In genomic region chr1:45348020-45348419, GRCh38 we compare ENCODE assay signal across 13 cellular contexts. TPM values are rescaled to one million over a fixed set of nuclear protein-coding genes. Genes with fewer than 3 reads are reported as not detected.
DNase-seq lines count a peak whose midpoint lies in the region; ATAC-seq, FAIRE-seq and TF ChIP-seq lines count a peak whose summit lies in the region.
"Had no signal": no experiment of that assay in that cellular context is flagged by ENCODE, and none has a peak within 500 bp of the region (broad histone marks: within the 10 kb centered on the region; RNA-seq: fewer than 3 reads in every experiment).

No MANE protein-coding gene starts in this region.

- no peaks in the 10 kb centered on the region for H3F3A ChIP-seq in PC-3 (ENCODE audit: low read length, unreplicated experiment)

- H3K36me3 Mint-ChIP-seq in activated T-helper 2 cell treated with anti-CD3 and anti-CD28 coated beads, Interferon-gamma antibody, Interleukin-2, Interleukin-4, amounts not matched to agents 10 μg/mL and 5 μg/mL and 100 μg/mL, durations not matched to agents 14 hours and 24 hours and 36 hours (ENCODE audit: low read depth) = peaks cover 31% of the 10 kb centered on the region

- no peaks in the 10 kb centered on the region for H3K9me2 ChIP-seq in PC-3 (replicated peaks; ENCODE audit: low read length)

- POLR2A ChIA-PET in PC-3 (lab: Charles Lee; ENCODE audit: unreplicated experiment) = interaction anchor here (0.6 kb wide), 2 partner anchors 45 to 1002 kb away, joined by 3 to 12 read pairs; no protein-coding TSS in a partner anchor

- H3K27me3 ChIP-seq in PC-3 (ENCODE audit: low read length) (no peaks in the 10 kb centered on the region), ovary (no peaks in the 10 kb centered on the region), WERI-Rb-1 (ENCODE audit: insufficient read depth, low read depth, severe bottlenecking) (no peaks in the 10 kb centered on the region)
- H3K27me3 ChIP-seq: BLaER1 treated with 17β-estradiol and CSF1 and Interleukin-3, amounts not matched to agents 10 nM and 100 nM had no signal

- 0 out of 2 replicates have a peak, but pooled peaks cover 3% of the 10 kb centered on the region for H3K79me2 ChIP-seq in PC-3 (ENCODE audit: low read length)

- H2AFZ ChIP-seq in PC-3 (ENCODE audit: low read length) = no peak overlapping the region

- no peak overlapping the region for H3K4me3 Mint-ChIP-seq in activated T-helper 2 cell treated with anti-CD3 and anti-CD28 coated beads, Interferon-gamma antibody, Interleukin-2, Interleukin-4, amounts not matched to agents 10 μg/mL and 5 μg/mL and 100 μg/mL, durations not matched to agents 14 hours and 24 hours and 36 hours (ENCODE audit: low read depth)

- WGBS in ovary, 3 donors = 75 to 85% (median 81%) methylated on average over 2 of the region's 2 CpGs

- no peak overlapping the region for H3K4me3 ChIP-seq in PC-3 (ENCODE audit: low read length)
- no peak overlapping the region for H3K4me3 ChIP-seq in epithelial cell of esophagus (ENCODE audit: low read length)
- H3K4me3 ChIP-seq in ovary = no peak overlapping the region
- no peak overlapping the region for H3K4me3 ChIP-seq in WERI-Rb-1 (ENCODE audit: low read depth, low read length)
- H3K4me3 ChIP-seq: BLaER1 treated with 17β-estradiol and CSF1 and Interleukin-3, amounts not matched to agents 10 nM and 100 nM had no signal

- intact Hi-C loops in PC-3 (cut with micrococcal nuclease) (no loop called here), ovary (cut with DNase I) (loop anchor here in 1 of 4 donors (10.0 kb wide), 1 partner anchor 237 kb away; the partner anchor contains the start of gene NASP)
- intact Hi-C loops in activated T-helper 2 cell treated with anti-CD3 and anti-CD28 coated beads, Interferon-gamma antibody, Interleukin-2, Interleukin-4, amounts not matched to agents 10 μg/mL and 5 μg/mL and 100 μg/mL, durations not matched to agents 14 hours and 24 hours and 36 hours (cut with micrococcal nuclease) = no loop called here

- no peak overlapping the region for H3K4me2 ChIP-seq in PC-3 (ENCODE audit: low read length)
- H3K4me2 ChIP-seq: BLaER1 treated with 17β-estradiol and CSF1 and Interleukin-3, amounts not matched to agents 10 nM and 100 nM had no signal

- TF ChIP-seq EP300 in ovary (IDR thresholded peaks at IDR 0.05) = no peak

- H3K27ac ChIP-seq in PC-3 (ENCODE audit: low read length) (no peak overlapping the region), ovary (peak overlapping the region; percentile 28 to 61), WERI-Rb-1 (no peak overlapping the region)
- H3K27ac ChIP-seq: BLaER1 treated with 17β-estradiol and CSF1 and Interleukin-3, amounts not matched to agents 10 nM and 100 nM; KMS-11 had no signal

- BruUV-seq in PC-3 (replicated peaks; lab: Mats Ljungman, UMichigan) = no TSS peak

- ATAC-seq in PC-3 = peak; percentile 68

- peaks cover 29% of the 10 kb centered on the region for H3K4me1 Mint-ChIP-seq in activated T-helper 2 cell treated with anti-CD3 and anti-CD28 coated beads, Interferon-gamma antibody, Interleukin-2, Interleukin-4, amounts not matched to agents 10 μg/mL and 5 μg/mL and 100 μg/mL, durations not matched to agents 14 hours and 24 hours and 36 hours (ENCODE audit: low read depth)

- no peak for TF ChIP-seq POLR2A in ovary (IDR thresholded peaks at IDR 0.05)

- H3K9ac ChIP-seq in PC-3 (ENCODE audit: low read length) = no peak overlapping the region
- H3K9ac ChIP-seq: BLaER1 treated with 17β-estradiol and CSF1 and Interleukin-3, amounts not matched to agents 10 nM and 100 nM; KMS-11 had no signal

- H3K27me3 Mint-ChIP-seq in activated T-helper 2 cell treated with anti-CD3 and anti-CD28 coated beads, Interferon-gamma antibody, Interleukin-2, Interleukin-4, amounts not matched to agents 10 μg/mL and 5 μg/mL and 100 μg/mL, durations not matched to agents 14 hours and 24 hours and 36 hours (ENCODE audit: low read depth) = no peaks in the 10 kb centered on the region

- no peak overlapping the region for H3K27ac Mint-ChIP-seq in activated T-helper 2 cell treated with anti-CD3 and anti-CD28 coated beads, Interferon-gamma antibody, Interleukin-2, Interleukin-4, amounts not matched to agents 10 μg/mL and 5 μg/mL and 100 μg/mL, durations not matched to agents 14 hours and 24 hours and 36 hours

- CTCF ChIA-PET in PC-3 (lab: Charles Lee) = no interaction called here

- TF ChIP-seq CTCF in PC-3 (conservative IDR thresholded peaks at IDR 0.05; ENCODE audit: low read depth, low read length) (no peak), epithelial cell of esophagus (IDR thresholded peaks at IDR 0.05; ENCODE audit: insufficient read depth, low read depth, low read length, missing control alignments) (no peak), ovary (IDR thresholded peaks at IDR 0.05) (no peak), WERI-Rb-1 (IDR thresholded peaks at IDR 0.05; ENCODE audit: low read depth, low read length) (no peak)

- no peaks in the 10 kb centered on the region for H3K9me3 Mint-ChIP-seq in activated T-helper 2 cell treated with anti-CD3 and anti-CD28 coated beads, Interferon-gamma antibody, Interleukin-2, Interleukin-4, amounts not matched to agents 10 μg/mL and 5 μg/mL and 100 μg/mL, durations not matched to agents 14 hours and 24 hours and 36 hours

- H4K20me1 ChIP-seq in PC-3 (ENCODE audit: low read length) = 0 out of 2 replicates have a peak, but pooled peaks cover 3% of the 10 kb centered on the region

- H3K36me3 ChIP-seq in PC-3 (ENCODE audit: low read depth, low read length) (peaks cover 20% of the 10 kb centered on the region), ovary (no peaks in the 10 kb centered on the region), WERI-Rb-1 (peaks cover 24% of the 10 kb centered on the region)

- H3K9me3 ChIP-seq in PC-3 (ENCODE audit: low read length) (no peaks in the 10 kb centered on the region), ovary (no peaks in the 10 kb centered on the region), WERI-Rb-1 (ENCODE audit: severe bottlenecking) (no peaks in the 10 kb centered on the region)
- H3K9me3 ChIP-seq: BLaER1 treated with 17β-estradiol and CSF1 and Interleukin-3, amounts not matched to agents 10 nM and 100 nM had no signal

- DNase-seq in AG08395 (ENCODE audit: low spot score) (peak; percentile 49), PC-3 (peak; percentile 48), epithelial cell of esophagus (ENCODE audit: low read depth) (peak; percentile 51), ovary (no peak), WERI-Rb-1 (no peak), HTR-8/SVneo (ENCODE audit: insufficient read length, low spot score) (no peak), UCSD-AML1 (lab: John Stamatoyannopoulos, UW; ENCODE audit: unreplicated experiment) (no peak)
- DNase-seq in activated T-helper 2 cell treated with anti-CD3 and anti-CD28 coated beads, Interferon-gamma antibody, Interleukin-2, Interleukin-4, amounts not matched to agents 10 μg/mL and 5 μg/mL and 100 μg/mL, durations not matched to agents 14 hours and 24 hours and 36 hours (ENCODE audit: low spot score) = no peak

- peaks cover 13% of the 10 kb centered on the region for H3K4me1 ChIP-seq in PC-3 (ENCODE audit: insufficient read depth, low read length)
- H3K4me1 ChIP-seq in ovary (ENCODE audit: insufficient read depth) = peaks cover 13% of the 10 kb centered on the region

- no peak for FAIRE-seq in HTR-8/SVneo (lab: Jason Lieb, UNC)
- FAIRE-seq: colon, TTC549 had no signal

RNA-seq across cellular contexts. Expression of gene MUTYH, which starts 7.8 kb away (rescaled TPM):
- total RNA-seq in PC-3 (2014; rRNA removed) (21.4 and 22.8 TPM in 2 replicates), ovary (10 to 100 TPM; 23.0 to 38.8 (median 27.4) TPM)
- polyA plus RNA-seq in ovary = 10 to 100 TPM; 10.6 to 25.3 TPM
- total RNA-seq in activated T-helper 2 cell treated with anti-CD3 and anti-CD28 coated beads, Interferon-gamma antibody, Interleukin-2, Interleukin-4, amounts not matched to agents 10 μg/mL and 5 μg/mL and 100 μg/mL, durations not matched to agents 14 hours and 24 hours and 36 hours = 50.1 and 50.9 TPM in 2 replicates

RNA-seq across cellular contexts. Expression of gene TOE1, which starts 8.1 kb away (rescaled TPM):
- total RNA-seq in PC-3 (2014; rRNA removed) (18.2 and 19.5 TPM in 2 replicates), ovary (10 to 100 TPM in 3 of 7 donors, 1 to 10 TPM in 4; 6.7 to 16.3 (median 9.0) TPM)
- 10 to 100 TPM; 10.7 to 13.5 TPM for polyA plus RNA-seq in ovary
- total RNA-seq in activated T-helper 2 cell treated with anti-CD3 and anti-CD28 coated beads, Interferon-gamma antibody, Interleukin-2, Interleukin-4, amounts not matched to agents 10 μg/mL and 5 μg/mL and 100 μg/mL, durations not matched to agents 14 hours and 24 hours and 36 hours = 26.3 and 29.3 TPM in 2 replicates

RNA-seq across cellular contexts. Expression of gene HPDL, which starts 21.3 kb away (rescaled TPM):
- total RNA-seq in PC-3 (2014; rRNA removed) = not detected in 2 replicates
- 1 to 10 TPM in 5 of 7 donors, under 1 TPM in 1, not detected in 1; 0.80 to 2.0 (median 1.4) TPM for total RNA-seq in ovary
- polyA plus RNA-seq in ovary = under 1 TPM; 0.12 to 0.62 TPM
- 26.8 and 29.0 TPM in 2 replicates for total RNA-seq in activated T-helper 2 cell treated with anti-CD3 and anti-CD28 coated beads, Interferon-gamma antibody, Interleukin-2, Interleukin-4, amounts not matched to agents 10 μg/mL and 5 μg/mL and 100 μg/mL, durations not matched to agents 14 hours and 24 hours and 36 hours
- total RNA-seq: H4 had no signal

Comparison
In these comparisons a context has a peak if more than half of its experiments do, and no peak if none do; other contexts are left out.
1. DNase-seq: peak in AG08395 (single experiment), PC-3 (single experiment) and epithelial cell of esophagus (single experiment); none in ovary (0 of 5), WERI-Rb-1 (single experiment), HTR-8/SVneo (single experiment), activated T-helper 2 cell treated with anti-CD3 and anti-CD28 coated beads, Interferon-gamma antibody, Interleukin-2, Interleukin-4, amounts not matched to agents 10 μg/mL and 5 μg/mL and 100 μg/mL, durations not matched to agents 14 hours and 24 hours and 36 hours (single experiment) and UCSD-AML1 (single experiment).
2. H3K27ac ChIP-seq: peak in ovary (2 of 2); none in PC-3 (single experiment) and WERI-Rb-1 (single experiment).